Comparison of ENCODE assay signal across 9 cellular contexts in genomic region chr11:65654375-65655349, GRCh38. TPM values are rescaled to one million over a fixed set of nuclear protein-coding genes. Genes with fewer than 3 reads are reported as not detected.
DNase-seq lines count a peak whose midpoint lies in the region; ATAC-seq and TF ChIP-seq lines count a peak whose summit lies in the region.
"Had no signal": no experiment of that assay in that cellular context is flagged by ENCODE, and none has a peak within 500 bp of the region (broad histone marks: within the 10 kb centered on the region; RNA-seq: fewer than 3 reads in every experiment).

No MANE protein-coding gene starts in this region.

- H3K36me3 Mint-ChIP-seq in CD8-positive, alpha-beta memory T cell = peaks cover 8 to 91% (median 18%) of the 10 kb centered on the region in 3 donors
- peaks cover 40% of the 10 kb centered on the region for H3K36me3 Mint-ChIP-seq in osteocyte (ENCODE audit: unreplicated experiment)

- H3K27ac ChIP-seq in CD8-positive, alpha-beta memory T cell (ENCODE audit: low read depth, low read length) = no peak overlapping the region
- no peak overlapping the region for H3K27ac ChIP-seq in MM.1S (ENCODE audit: low read length)
- peak overlapping the region; percentile 23 for H3K27ac ChIP-seq in effector memory CD4-positive, alpha-beta T cell (ENCODE audit: insufficient read depth, low read length, poor library complexity, severe bottlenecking)

- peak in 1 of 5 donors; percentile 47 for DNase-seq in CD8-positive, alpha-beta memory T cell
- no peak for DNase-seq in MM.1S
- DNase-seq in effector memory CD4-positive, alpha-beta T cell = no peak
- no peak for DNase-seq in osteocyte (ENCODE audit: extremely low spot score, unreplicated experiment)
- no peak for DNase-seq in AG20443 (ENCODE audit: low spot score)
- DNase-seq in NCI-H345 treated with DMSO at 0.1 percent for 48 hours (lab: John Stamatoyannopoulos, UW; ENCODE audit: unreplicated experiment) = no peak
- DNase-seq: GDM1 had no signal

- CTCF ChIA-PET in CD8-positive, alpha-beta memory T cell (lab: Charles Lee) = interaction anchor here (0.7 to 4.3 kb wide), 7 partner anchors 8 to 57 kb away, joined by 3 to 26 read pairs (median 4); partner anchors contain the start of genes KAT5, RELA and SIPA1

- H3K9me3 ChIP-seq in CD8-positive, alpha-beta memory T cell (ENCODE audit: low read length) = no peaks in the 10 kb centered on the region
- no peaks in the 10 kb centered on the region for H3K9me3 ChIP-seq in MM.1S (replicated peaks; ENCODE audit: insufficient read depth, low read length)
- no peaks in the 10 kb centered on the region for H3K9me3 ChIP-seq in effector memory CD4-positive, alpha-beta T cell (ENCODE audit: control insufficient read depth, low read length)

- peak overlapping the region; percentile 58 to 100 (median 97) for H3K27ac Mint-ChIP-seq in CD8-positive, alpha-beta memory T cell
- H3K27ac Mint-ChIP-seq in osteocyte (ENCODE audit: unreplicated experiment) = peak overlapping the region; percentile 34

- ATAC-seq in HG03342 (IDR thresholded peaks at IDR 0.05; ENCODE audit: unreplicated experiment) (no peak), HG03159 (IDR thresholded peaks at IDR 0.05; ENCODE audit: unreplicated experiment) (no peak)

- H3K4me3 ChIP-seq in CD8-positive, alpha-beta memory T cell (ENCODE audit: low read length) = no peak overlapping the region
- no peak overlapping the region for H3K4me3 ChIP-seq in MM.1S (ENCODE audit: low read length)
- no peak overlapping the region for H3K4me3 ChIP-seq in effector memory CD4-positive, alpha-beta T cell (ENCODE audit: insufficient read depth, low read depth, low read length, poor library complexity, severe bottlenecking)

- H3F3A ChIP-seq in MM.1S (ENCODE audit: insufficient read depth, low read length) = peaks cover 31% of the 10 kb centered on the region

- no peak overlapping the region for H2AFZ ChIP-seq in MM.1S (ENCODE audit: low read length)

- H4K20me1 ChIP-seq in MM.1S (ENCODE audit: insufficient read depth, low read length) = no peaks in the 10 kb centered on the region

- H3K79me2 ChIP-seq in MM.1S (ENCODE audit: low read length) = peaks cover 18% of the 10 kb centered on the region

- H3K9me2 ChIP-seq in MM.1S (replicated peaks; ENCODE audit: insufficient read depth, low read length) = no peaks in the 10 kb centered on the region

- TF ChIP-seq CTCF in MM.1S (IDR thresholded peaks at IDR 0.05; ENCODE audit: low read length) (no peak), osteocyte (IDR thresholded peaks at IDR 0.05) (no peak)

- POLR2A ChIA-PET in CD8-positive, alpha-beta memory T cell (lab: Charles Lee) = interaction anchor here (0.8 to 4.8 kb wide), 3 partner anchors 8 to 17 kb away, joined by 4 to 93 read pairs (median 46); partner anchors contain the start of genes RELA and SIPA1

- peak overlapping the region; percentile 95; the same call in 1 of the 2 replicates for H3K4me2 ChIP-seq in MM.1S (ENCODE audit: low read depth, low read length)

- peaks cover 0 to 2% (median 0%) of the 10 kb centered on the region in 5 donors for H3K9me3 Mint-ChIP-seq in CD8-positive, alpha-beta memory T cell
- no peaks in the 10 kb centered on the region for H3K9me3 Mint-ChIP-seq in osteocyte (ENCODE audit: unreplicated experiment)

- H3K4me1 Mint-ChIP-seq in CD8-positive, alpha-beta memory T cell = peaks cover 63 to 81% (median 66%) of the 10 kb centered on the region in 3 donors
- H3K4me1 Mint-ChIP-seq in osteocyte (ENCODE audit: unreplicated experiment) = peaks cover 29% of the 10 kb centered on the region

- H3K27me3 Mint-ChIP-seq in CD8-positive, alpha-beta memory T cell = peaks cover 0 to 7% of the 10 kb centered on the region in 2 donors
- H3K27me3 Mint-ChIP-seq in osteocyte (ENCODE audit: unreplicated experiment) = no peaks in the 10 kb centered on the region

- H3K27me3 ChIP-seq in CD8-positive, alpha-beta memory T cell (ENCODE audit: insufficient read depth, low read length, poor library complexity, severe bottlenecking) = no peaks in the 10 kb centered on the region
- H3K27me3 ChIP-seq in MM.1S (replicated peaks; ENCODE audit: insufficient read depth, low read length) = no peaks in the 10 kb centered on the region
- H3K27me3 ChIP-seq in effector memory CD4-positive, alpha-beta T cell (replicated peaks; ENCODE audit: control insufficient read depth, insufficient read depth, low read length, poor library complexity, severe bottlenecking) = no peaks in the 10 kb centered on the region

- peaks cover 67% of the 10 kb centered on the region for H3K36me3 ChIP-seq in CD8-positive, alpha-beta memory T cell (ENCODE audit: insufficient read depth, low read length)
- H3K36me3 ChIP-seq in MM.1S (replicated peaks; ENCODE audit: insufficient read depth, low read length) = 0 out of 2 replicates have a peak, but pooled peaks cover 2% of the 10 kb centered on the region
- peaks cover 61% of the 10 kb centered on the region for H3K36me3 ChIP-seq in effector memory CD4-positive, alpha-beta T cell (ENCODE audit: control insufficient read depth, insufficient read depth, low read length)

- peak overlapping the region in 5 of 7 donors; percentile 11 to 68 (median 38) for H3K4me3 Mint-ChIP-seq in CD8-positive, alpha-beta memory T cell
- H3K4me3 Mint-ChIP-seq in osteocyte (ENCODE audit: unreplicated experiment) = no peak overlapping the region

- H3K9ac ChIP-seq in MM.1S (ENCODE audit: low read length) = no peak overlapping the region

- H3K4me1 ChIP-seq in CD8-positive, alpha-beta memory T cell (ENCODE audit: insufficient read depth, low read length) = peaks cover 31% of the 10 kb centered on the region
- peaks cover 16% of the 10 kb centered on the region for H3K4me1 ChIP-seq in MM.1S (ENCODE audit: low read length)
- H3K4me1 ChIP-seq in effector memory CD4-positive, alpha-beta T cell (ENCODE audit: control insufficient read depth, insufficient read depth, low read length, poor library complexity, severe bottlenecking) = peaks cover 24% of the 10 kb centered on the region

RNA-seq across cellular contexts. Expression of gene RELA, which starts 8.1 kb away (rescaled TPM):
- total RNA-seq in CD8-positive, alpha-beta memory T cell = 10 to 100 TPM; 87.3 to 89.7 TPM
- polyA plus RNA-seq in CD8-positive, alpha-beta memory T cell = 76.0 TPM
- 77.4 and 79.7 TPM in 2 replicates for total RNA-seq in osteocyte

RNA-seq across cellular contexts. Expression of gene SIPA1, which starts 16.8 kb away (rescaled TPM):
- 100 to 1,000 TPM; 111 to 123 TPM for total RNA-seq in CD8-positive, alpha-beta memory T cell
- 335 TPM for polyA plus RNA-seq in CD8-positive, alpha-beta memory T cell
- total RNA-seq in osteocyte = 31.2 and 34.7 TPM in 2 replicates

RNA-seq across cellular contexts. Expression of gene PCNX3, which starts 39.1 kb away (rescaled TPM):
- 10 to 100 TPM; 46.4 to 53.1 TPM for total RNA-seq in CD8-positive, alpha-beta memory T cell
- 8.5 TPM for polyA plus RNA-seq in CD8-positive, alpha-beta memory T cell
- 47.7 and 49.8 TPM in 2 replicates for total RNA-seq in osteocyte

RNA-seq across cellular contexts. Expression of gene MAP3K11, which starts 40.6 kb away (rescaled TPM):
- total RNA-seq in CD8-positive, alpha-beta memory T cell = 10 to 100 TPM; 61.6 to 65.5 TPM
- polyA plus RNA-seq in CD8-positive, alpha-beta memory T cell = 23.5 TPM
- total RNA-seq in osteocyte = 43.5 and 44.7 TPM in 2 replicates

RNA-seq across cellular contexts. Expression of gene KAT5, which starts 57.4 kb away (rescaled TPM):
- 10 to 100 TPM; 79.9 to 87.1 TPM for total RNA-seq in CD8-positive, alpha-beta memory T cell
- 49.5 TPM for polyA plus RNA-seq in CD8-positive, alpha-beta memory T cell
- total RNA-seq in osteocyte = 60.4 and 66.5 TPM in 2 replicates
